2 cellular contexts compared by ENCODE assay signal in genomic region chr1:15858069-15858670, GRCh38.
TF ChIP-seq lines count a peak whose summit lies in the region.

No MANE protein-coding gene starts in this region.

TF ChIP-seq in HCT116, 20 proteins besides CTCF, POLR2A, EP300 and RAD21:
- TF ChIP-seq ZNF274 (IDR thresholded peaks at IDR 0.05; ENCODE audit: low read depth, low read length) (no peak), FOSL1 (IDR thresholded peaks at IDR 0.05; ENCODE audit: low read depth) (no peak), EGR1 (IDR thresholded peaks at IDR 0.05; ENCODE audit: low read depth) (no peak), EZH2phosphoT487 (IDR thresholded peaks at IDR 0.05; ENCODE audit: borderline replicate concordance) (no peak), CEBPB (IDR thresholded peaks at IDR 0.05; ENCODE audit: low read depth) (no peak), ZBTB33 (IDR thresholded peaks at IDR 0.05; ENCODE audit: extremely low read depth, insufficient replicate concordance, low read length) (no peak), SIN3A (IDR thresholded peaks at IDR 0.05; ENCODE audit: low read depth) (no peak)

TF ChIP-seq in K562, 482 proteins besides CTCF, POLR2A, EP300 and RAD21:
- TF ChIP-seq IRF2 (CRISPR knock-in tag; IDR thresholded peaks at IDR 0.05) (no peak), YY1 (IDR thresholded peaks at IDR 0.05; ENCODE audit: borderline replicate concordance in 1 of 3, control insufficient read depth in 1 of 3, extremely low read depth in 1 of 3, insufficient read depth in 3 of 3, insufficient read length in 1 of 3, insufficient replicate concordance in 2 of 3, low read depth in 1 of 3, low read length in 2 of 3) (no peak), TCF7 (IDR thresholded peaks at IDR 0.05; ENCODE audit: borderline replicate concordance) (no peak), CEBPB (tag; IDR thresholded peaks at IDR 0.05) (peak; percentile 28; the same call in 1 of the 2 replicates), JUND (IDR thresholded peaks at IDR 0.05; ENCODE audit: borderline replicate concordance, low read depth, low read length) (peak; percentile 51; the same call in 1 of the 2 replicates), JUND (tag; IDR thresholded peaks at IDR 0.05; ENCODE audit: borderline replicate concordance, low read depth, low read length) (no peak; the same call in 2 of the 3 replicates), TAF1 (IDR thresholded peaks at IDR 0.05; ENCODE audit: control insufficient read depth, extremely low read depth, insufficient read depth, low read length, severe bottlenecking) (no peak), ZNF384 (IDR thresholded peaks at IDR 0.05; ENCODE audit: low read depth, low read length) (peak; percentile 64), MNT (conservative IDR thresholded peaks at IDR 0.05) (no peak), ARID1B (IDR thresholded peaks at IDR 0.05) (peak; percentile 25; the same call in 1 of the 2 replicates), POLR3A (IDR thresholded peaks at IDR 0.05; ENCODE audit: borderline replicate concordance, extremely low read depth, insufficient read depth, insufficient read length) (no peak), DPF2 (IDR thresholded peaks at IDR 0.05) (0 out of 2 replicates have a peak, but pooled peaks have one; percentile 24), HES1 (IDR thresholded peaks at IDR 0.05; ENCODE audit: low read depth) (no peak), MAFK (IDR thresholded peaks at IDR 0.05; ENCODE audit: low read length) (no peak), CEBPG (CRISPR knock-in tag; IDR thresholded peaks at IDR 0.05) (0 out of 2 replicates have a peak, but pooled peaks have one; percentile 19), CEBPG (tag; conservative IDR thresholded peaks at IDR 0.05 in 1 of 2, IDR thresholded peaks at IDR 0.05 in 1 of 2) (no peak), ATF3 (IDR thresholded peaks at IDR 0.05) (peak; percentile 45), ATF3 (CRISPR knock-in tag; conservative IDR thresholded peaks at IDR 0.05) (no peak), FOSL1 (tag; conservative IDR thresholded peaks at IDR 0.05) (peak; percentile 54), CREB3L1 (IDR thresholded peaks at IDR 0.05; ENCODE audit: borderline replicate concordance, low read depth) (no peak), GTF3C2 (IDR thresholded peaks at IDR 0.05; ENCODE audit: borderline replicate concordance, extremely low read depth, insufficient read length) (no peak), CCAR2 (IDR thresholded peaks at IDR 0.05; ENCODE audit: low read depth, low read length) (no peak), NELFE (IDR thresholded peaks at IDR 0.05; ENCODE audit: insufficient read depth, insufficient read length) (no peak), NR2F6 (CRISPR knock-in tag; IDR thresholded peaks at IDR 0.05) (no peak), SAP30 (IDR thresholded peaks at IDR 0.05; ENCODE audit: borderline replicate concordance, insufficient read depth, low read depth, low read length, poor library complexity, severe bottlenecking) (no peak), SRF (CRISPR knock-in tag; IDR thresholded peaks at IDR 0.05) (0 out of 4 replicates have a peak, but pooled peaks of 1 of the 2 experiments have one; percentile 16)
